10 cellular contexts compared by ENCODE assay signal in genomic region chr22:42719133-42719532, GRCh38. TPM values are rescaled to one million over a fixed set of nuclear protein-coding genes. Genes with fewer than 3 reads are reported as not detected.
DNase-seq lines count a peak whose midpoint lies in the region; ATAC-seq and TF ChIP-seq lines count a peak whose summit lies in the region.
"Had no signal": no experiment of that assay in that cellular context is flagged by ENCODE, and none has a peak within 500 bp of the region (broad histone marks: within the 10 kb centered on the region; RNA-seq: fewer than 3 reads in every experiment).

No MANE protein-coding gene starts in this region.

- no peak overlapping the region for H3K9ac ChIP-seq in neuronal stem cell (ENCODE audit: low read depth, low read length, poor library complexity)

- no peaks in the 10 kb centered on the region for H3K79me1 ChIP-seq in neuronal stem cell (ENCODE audit: low read depth, low read length)

- CTCF ChIA-PET in CD8-positive, alpha-beta memory T cell (lab: Charles Lee): no interaction called here
- CTCF ChIA-PET in PC-9 (lab: Charles Lee): interaction anchor here (0.6 kb wide), 1 partner anchor 142 kb away, joined by 8 read pairs; no protein-coding TSS in a partner anchor

- no peak for TF ChIP-seq POLR2A in esophagus squamous epithelium (IDR thresholded peaks at IDR 0.05)

- H3K4me3 Mint-ChIP-seq in CD8-positive, alpha-beta memory T cell: peak overlapping the region; percentile 35 to 78 (median 63)

- H2AFZ ChIP-seq in PC-9 (no peak overlapping the region), neuronal stem cell (ENCODE audit: low read length) (no peak overlapping the region)

- no peaks in the 10 kb centered on the region for H4K20me1 ChIP-seq in PC-9 (ENCODE audit: insufficient read depth)

- no peak for TF ChIP-seq CTCF in PC-9 (conservative IDR thresholded peaks at IDR 0.05)
- peak in 4 of 6 experiments; percentile 9 to 34 (median 30) for TF ChIP-seq CTCF in esophagus squamous epithelium (IDR thresholded peaks at IDR 0.05)

- WGBS in esophagus squamous epithelium, 2 donors: 24 to 26% methylated on average over 2 of the region's 2 CpGs
- WGBS in neuronal stem cell (ENCODE audit: extremely low coverage in 2 of 2, insufficient read length in 2 of 2, insufficient replicate concordance in 1 of 2), 2 donors: no CpG with 5 or more reads among the region's 2 CpGs

- no peaks in the 10 kb centered on the region for H3K9me3 ChIP-seq in CD8-positive, alpha-beta memory T cell (ENCODE audit: low read length)
- no peaks in the 10 kb centered on the region for H3K9me3 ChIP-seq in PC-9 (ENCODE audit: insufficient read depth, low read depth)
- H3K9me3 ChIP-seq in esophagus squamous epithelium: no peaks in the 10 kb centered on the region
- no peaks in the 10 kb centered on the region for H3K9me3 ChIP-seq in neuronal stem cell (replicated peaks in 1 of 2; ENCODE audit: control insufficient read depth in 2 of 2, insufficient read depth in 1 of 2, low read depth in 1 of 2, low read length in 2 of 2)
- H3K9me3 ChIP-seq: pancreas had no signal

- no peaks in the 10 kb centered on the region for H3K79me2 ChIP-seq in PC-9 (ENCODE audit: low read depth)

- peak overlapping the region; percentile 59 for H2AK5ac ChIP-seq in neuronal stem cell (ENCODE audit: low read depth, low read length)

- no peak overlapping the region for H3K18ac ChIP-seq in neuronal stem cell (ENCODE audit: low read length)

- no peak overlapping the region for H3K27ac ChIP-seq in CD8-positive, alpha-beta memory T cell (ENCODE audit: low read depth, low read length)
- H3K27ac ChIP-seq in PC-9: no peak overlapping the region
- peak overlapping the region; percentile 90 to 94 (median 92) for H3K27ac ChIP-seq in esophagus squamous epithelium
- H3K27ac ChIP-seq in neuronal stem cell (replicated peaks; ENCODE audit: low read length): no peak overlapping the region

- no peak overlapping the region for H4K8ac ChIP-seq in neuronal stem cell (ENCODE audit: low read depth, low read length)

- no peaks in the 10 kb centered on the region for H3K36me3 Mint-ChIP-seq in CD8-positive, alpha-beta memory T cell

- no peak overlapping the region for H3K4ac ChIP-seq in neuronal stem cell (ENCODE audit: low read length)

- no peak overlapping the region for H2BK5ac ChIP-seq in neuronal stem cell (ENCODE audit: low read length)

- no peaks in the 10 kb centered on the region for H3K36me3 ChIP-seq in CD8-positive, alpha-beta memory T cell (ENCODE audit: insufficient read depth, low read length)
- H3K36me3 ChIP-seq in PC-9 (ENCODE audit: low read depth) (no peaks in the 10 kb centered on the region), esophagus squamous epithelium (no peaks in the 10 kb centered on the region), neuronal stem cell (replicated peaks in 1 of 2; ENCODE audit: control insufficient read depth in 2 of 2, insufficient read depth in 2 of 2, low read length in 2 of 2) (no peaks in the 10 kb centered on the region)
- H3K36me3 ChIP-seq: pancreas had no signal

- ATAC-seq in HG03135 (IDR thresholded peaks at IDR 0.05; ENCODE audit: unreplicated experiment): no peak

- peaks cover 21% of the 10 kb centered on the region; the same call in 1 of the 2 replicates for H3F3A ChIP-seq in PC-9 (ENCODE audit: insufficient read depth, low read depth)

- DNase-seq in CD8-positive, alpha-beta memory T cell: no peak
- DNase-seq in PC-9 (no peak), esophagus squamous epithelium (lab: John Stamatoyannopoulos, UW) (no peak), neuronal stem cell (ENCODE audit: low spot score) (no peak), G401 (ENCODE audit: low spot score) (no peak), NCI-H187 (lab: John Stamatoyannopoulos, UW) (no peak), NCI-H82 treated with DMSO at 0.1 percent for 48 hours (lab: John Stamatoyannopoulos, UW; ENCODE audit: unreplicated experiment) (no peak)
- DNase-seq: activated naive CD4-positive, alpha-beta T cell treated with anti-CD3 and anti-CD28 coated beads, Interleukin-2, amount 50 U/mL, for 16 hours; pancreas had no signal

- intact Hi-C loops in PC-9 (cut with micrococcal nuclease; ENCODE audit: unreplicated experiment) (no loop called here), esophagus squamous epithelium (cut with DNase I) (no loop called here)

- H2BK15ac ChIP-seq in neuronal stem cell (ENCODE audit: low read length): peak overlapping the region; percentile 3

- H3K9me2 ChIP-seq in PC-9 (ENCODE audit: insufficient read depth): no peaks in the 10 kb centered on the region

- H3K27me3 Mint-ChIP-seq in CD8-positive, alpha-beta memory T cell: peaks cover 43 to 69% of the 10 kb centered on the region in 2 donors

- H3K27ac Mint-ChIP-seq in CD8-positive, alpha-beta memory T cell: peak overlapping the region in 1 of 8 donors; percentile 41

- H3K4me2 ChIP-seq in PC-9: peak overlapping the region; percentile 76; the same call in 1 of the 2 replicates
- no peak overlapping the region for H3K4me2 ChIP-seq in neuronal stem cell (ENCODE audit: insufficient read depth, low read length, poor library complexity, severe bottlenecking)

- H2BK12ac ChIP-seq in neuronal stem cell (ENCODE audit: low read length): no peak overlapping the region

- H3K4me1 ChIP-seq in CD8-positive, alpha-beta memory T cell (ENCODE audit: insufficient read depth, low read length): no peaks in the 10 kb centered on the region
- H3K4me1 ChIP-seq in PC-9 (replicated peaks; ENCODE audit: insufficient read depth) (peaks cover 14% of the 10 kb centered on the region; the same call in 1 of the 2 replicates), esophagus squamous epithelium (peaks cover 22 to 81% (median 39%) of the 10 kb centered on the region in 3 donors), neuronal stem cell (ENCODE audit: control insufficient read depth in 2 of 2, insufficient read depth in 1 of 2, low read depth in 1 of 2, low read length in 2 of 2) (peaks cover 3 to 7% of the 10 kb centered on the region in 2 donors)
- H3K4me1 ChIP-seq: pancreas had no signal

- no peak overlapping the region for H3K23ac ChIP-seq in neuronal stem cell (ENCODE audit: low read depth, low read length, poor library complexity)

- in situ Hi-C loops in G401 (cut with HindIII; ENCODE audit: low sequenced_read_pairs): no loop called here

- POLR2A ChIA-PET in CD8-positive, alpha-beta memory T cell (lab: Charles Lee): no interaction called here
- POLR2A ChIA-PET in PC-9 (lab: Charles Lee; ENCODE audit: unreplicated experiment): no interaction called here

- H3K4me1 Mint-ChIP-seq in CD8-positive, alpha-beta memory T cell: peaks cover 6 to 20% (median 16%) of the 10 kb centered on the region in 3 donors

- H3K4me3 ChIP-seq in CD8-positive, alpha-beta memory T cell (ENCODE audit: low read length): no peak overlapping the region
- H3K4me3 ChIP-seq in PC-9: no peak overlapping the region
- peak overlapping the region; percentile 59 to 89 (median 78) for H3K4me3 ChIP-seq in esophagus squamous epithelium
- H3K4me3 ChIP-seq in neuronal stem cell (ENCODE audit: low read length in 2 of 2): no peak overlapping the region

- peaks cover 15% of the 10 kb centered on the region for H3K27me3 ChIP-seq in CD8-positive, alpha-beta memory T cell (ENCODE audit: insufficient read depth, low read length, poor library complexity, severe bottlenecking)
- H3K27me3 ChIP-seq in PC-9 (ENCODE audit: insufficient read depth, low read depth) (peaks cover 23% of the 10 kb centered on the region), esophagus squamous epithelium (peaks cover 0 to 41% (median 0%) of the 10 kb centered on the region in 4 donors), neuronal stem cell (ENCODE audit: control insufficient read depth in 3 of 3, insufficient read depth in 3 of 3, low read depth in 1 of 3, low read length in 3 of 3) (peaks cover 8 to 69% (median 29%) of the 10 kb centered on the region in 3 experiments)
- H3K27me3 ChIP-seq: pancreas had no signal

- no TSS peak for BruUV-seq in PC-9 (replicated peaks; lab: Mats Ljungman, UMichigan)

- peaks cover 0 to 3% (median 0%) of the 10 kb centered on the region in 5 donors for H3K9me3 Mint-ChIP-seq in CD8-positive, alpha-beta memory T cell

- H3K14ac ChIP-seq in neuronal stem cell (ENCODE audit: low read length): no peak overlapping the region

- no peak overlapping the region for H4K91ac ChIP-seq in neuronal stem cell (ENCODE audit: low read depth, low read length, poor library complexity)

- no peak overlapping the region for H2BK120ac ChIP-seq in neuronal stem cell (ENCODE audit: low read depth, low read length)

RNA-seq across cellular contexts. Expression of gene A4GALT, which starts 1.5 kb away (rescaled TPM):
- total RNA-seq in CD8-positive, alpha-beta memory T cell: not detected
- not detected for polyA plus RNA-seq in CD8-positive, alpha-beta memory T cell
- total RNA-seq in PC-9 (2021) (17.1 and 19.3 TPM in 2 replicates), esophagus squamous epithelium (10 to 100 TPM; 13.9 to 22.0 (median 17.6) TPM)
- 5.5 TPM for polyA plus RNA-seq in neuronal stem cell (2013, experiment 1 of 2)
- 5.6 TPM for polyA plus RNA-seq in neuronal stem cell (2013, experiment 2 of 2)
- 3.4 and 3.5 TPM in 2 replicates for total RNA-seq in G401 (2014; rRNA removed; shearing (Covaris generic))

Comparison
In these comparisons a context has a peak if more than half of its experiments do, and no peak if none do; other contexts are left out.
1. H3K27ac ChIP-seq: peak in esophagus squamous epithelium (4 of 4); none in CD8-positive, alpha-beta memory T cell (single experiment), PC-9 (single experiment) and neuronal stem cell (single experiment).
2. H3K4me3 ChIP-seq: peak in esophagus squamous epithelium (4 of 4); none in CD8-positive, alpha-beta memory T cell (single experiment), PC-9 (single experiment) and neuronal stem cell (0 of 2).